8 cellular contexts compared by ENCODE assay signal in genomic region chr6:43771210-43771857, GRCh38. TPM values are rescaled to one million over a fixed set of nuclear protein-coding genes. Genes with fewer than 3 reads are reported as not detected.
DNase-seq lines count a peak whose midpoint lies in the region; ATAC-seq and TF ChIP-seq lines count a peak whose summit lies in the region.

No MANE protein-coding gene starts in this region.

- H3K27ac ChIP-seq in angular gyrus (ENCODE audit: low read depth, low read length): peak overlapping the region; percentile 58

- ATAC-seq in HG03432 (IDR thresholded peaks at IDR 0.05; ENCODE audit: unreplicated experiment): peak; percentile 27
- no peak for ATAC-seq in GM21786 (IDR thresholded peaks at IDR 0.05; ENCODE audit: unreplicated experiment)

- no peak for TF ChIP-seq CTCF in retinal pigment epithelial cell (conservative IDR thresholded peaks at IDR 0.05; ENCODE audit: low read depth, low read length)

- DNase-seq in Daoy (ENCODE audit: low read depth) (peak; percentile 70), T-helper 1 cell (peak in 4 of 5 donors; percentile 17 to 73 (median 35)), hepatic stellate cell (ENCODE audit: low spot score) (peak; percentile 79), retinal pigment epithelial cell (ENCODE audit: low read depth) (no peak), NCI-H187 (lab: John Stamatoyannopoulos, UW) (no peak)

- H3K4me3 ChIP-seq in retinal pigment epithelial cell (ENCODE audit: low read length): peak overlapping the region; percentile 99

RNA-seq across cellular contexts. Expression of gene VEGFA, which starts 1.3 kb away (rescaled TPM):
- total RNA-seq in Daoy (2014; rRNA removed; shearing (Covaris generic)): 57.1 and 77.5 TPM in 2 replicates

Comparison
In these comparisons a context has a peak if more than half of its experiments do, and no peak if none do; other contexts are left out.
1. DNase-seq: peak in Daoy (single experiment), T-helper 1 cell (4 of 5) and hepatic stellate cell (single experiment); none in retinal pigment epithelial cell (single experiment) and NCI-H187 (0 of 2).